In the genomic region with DNA sequence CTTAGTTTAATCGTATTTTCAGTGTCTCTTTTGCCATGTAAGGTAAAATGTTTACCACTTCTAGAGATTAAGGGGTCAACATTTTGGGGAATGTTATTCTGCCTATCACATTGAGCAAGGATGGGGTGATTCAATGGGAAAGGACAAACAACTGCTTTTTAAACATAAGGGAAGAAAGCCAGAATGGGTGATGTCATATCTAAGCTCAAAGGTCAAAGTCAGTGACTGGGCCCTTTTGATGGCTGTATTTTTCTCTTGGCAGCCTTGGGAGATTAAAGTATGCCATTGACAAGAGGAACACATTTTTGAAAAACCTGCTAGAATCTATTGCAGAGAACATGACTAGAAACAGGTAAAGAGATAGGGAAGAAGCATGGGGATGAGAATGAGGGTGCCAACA, we compare ENCODE assay signal across 15 cellular contexts.
DNase-seq lines count a peak whose midpoint lies in the region; ATAC-seq and TF ChIP-seq lines count a peak whose summit lies in the region.
"Had no signal": no experiment of that assay in that cellular context is flagged by ENCODE, and none has a peak within 500 bp of the region (broad histone marks: within the 10 kb centered on the region; RNA-seq: fewer than 3 reads in every experiment).

No MANE protein-coding gene starts in this region.

- TF ChIP-seq POLR2A in body of pancreas (IDR thresholded peaks at IDR 0.05), result no peak

- ATAC-seq in body of pancreas, result peak; percentile 52
- ATAC-seq: GM12878 had no signal

- no peak for TF ChIP-seq EP300 in SK-N-SH (IDR thresholded peaks at IDR 0.05; ENCODE audit: borderline replicate concordance in 1 of 2, low read depth in 1 of 2, low read length in 1 of 2)

- no peak overlapping the region for H3K4me2 ChIP-seq in MM.1S (ENCODE audit: low read depth, low read length)
- no peak overlapping the region for H3K4me2 ChIP-seq in SK-N-SH
- H3K4me2 ChIP-seq: BLaER1 treated with 17β-estradiol and CSF1 and Interleukin-3, amounts not matched to agents 10 nM and 100 nM had no signal

- no peak overlapping the region for H3K27ac Mint-ChIP-seq in mesothelial cell of epicardium
- H3K27ac Mint-ChIP-seq: CD4-positive, CD25-positive, alpha-beta regulatory T cell; HFFc6; IgD-negative memory B cell had no signal

- H3F3A ChIP-seq in MM.1S (ENCODE audit: insufficient read depth, low read length) (no peaks in the 10 kb centered on the region), SK-N-SH (replicated peaks; ENCODE audit: insufficient read depth) (no peaks in the 10 kb centered on the region)

- H3K36me3 ChIP-seq in body of pancreas (replicated peaks in 1 of 2; ENCODE audit: insufficient read depth in 1 of 2, low read depth in 2 of 2), result no peaks in the 10 kb centered on the region
- no peaks in the 10 kb centered on the region for H3K36me3 ChIP-seq in liver (ENCODE audit: control insufficient read depth in 4 of 4, insufficient read depth in 3 of 4, low read depth in 1 of 4, low read length in 3 of 4)
- no peaks in the 10 kb centered on the region for H3K36me3 ChIP-seq in MG63
- no peaks in the 10 kb centered on the region for H3K36me3 ChIP-seq in MM.1S (replicated peaks; ENCODE audit: insufficient read depth, low read length)
- H3K36me3 ChIP-seq in SK-N-SH (replicated peaks in 1 of 2; ENCODE audit: control insufficient read depth in 1 of 2, insufficient read depth in 2 of 2, low read length in 1 of 2), result no peaks in the 10 kb centered on the region
- H3K36me3 ChIP-seq: BLaER1 treated with 17β-estradiol and CSF1 and Interleukin-3, amounts not matched to agents 10 nM and 100 nM had no signal

- POLR2A ChIA-PET in SK-N-SH (lab: Yijun Ruan, JAX), result no interaction called here

- H3K27me3 ChIP-seq in body of pancreas (no peaks in the 10 kb centered on the region), liver (ENCODE audit: control insufficient read depth in 4 of 4, insufficient read depth in 4 of 4, low read length in 3 of 4) (no peaks in the 10 kb centered on the region), MG63 (no peaks in the 10 kb centered on the region), MM.1S (replicated peaks; ENCODE audit: insufficient read depth, low read length) (no peaks in the 10 kb centered on the region), SK-N-SH (ENCODE audit: insufficient read depth) (no peaks in the 10 kb centered on the region)
- H3K27me3 ChIP-seq: BLaER1 treated with 17β-estradiol and CSF1 and Interleukin-3, amounts not matched to agents 10 nM and 100 nM had no signal

- no peaks in the 10 kb centered on the region for H4K20me1 ChIP-seq in MM.1S (ENCODE audit: insufficient read depth, low read length)
- H4K20me1 ChIP-seq in SK-N-SH (ENCODE audit: insufficient read depth), result no peaks in the 10 kb centered on the region
- H4K20me1 ChIP-seq: BLaER1 treated with 17β-estradiol and CSF1 and Interleukin-3, amounts not matched to agents 10 nM and 100 nM had no signal

- TF ChIP-seq CTCF in body of pancreas (IDR thresholded peaks at IDR 0.05), result no peak
- TF ChIP-seq CTCF in liver (IDR thresholded peaks at IDR 0.05; ENCODE audit: low read depth, low read length, missing input control), result no peak
- TF ChIP-seq CTCF in MM.1S (IDR thresholded peaks at IDR 0.05; ENCODE audit: low read length), result no peak
- TF ChIP-seq CTCF in SK-N-SH (IDR thresholded peaks at IDR 0.05), result no peak
- TF ChIP-seq CTCF in mesothelial cell of epicardium (IDR thresholded peaks at IDR 0.05; ENCODE audit: unreplicated experiment), result no peak

- no peaks in the 10 kb centered on the region for H3K36me3 Mint-ChIP-seq in mesothelial cell of epicardium
- H3K36me3 Mint-ChIP-seq: CD4-positive, CD25-positive, alpha-beta regulatory T cell; IgD-negative memory B cell had no signal

- H3K79me2 ChIP-seq in MM.1S (ENCODE audit: low read length) (no peaks in the 10 kb centered on the region), SK-N-SH (ENCODE audit: insufficient read depth) (no peaks in the 10 kb centered on the region)

- intact Hi-C loops in body of pancreas (cut with DNase I), result no loop called here

- TF ChIP-seq RAD21 in liver (IDR thresholded peaks at IDR 0.05), result peak in 1 of 2 donors; percentile 30
- TF ChIP-seq RAD21 in SK-N-SH (IDR thresholded peaks at IDR 0.05; ENCODE audit: low read length), result no peak

- H3K4me3 Mint-ChIP-seq in mesothelial cell of epicardium, result no peak overlapping the region
- H3K4me3 Mint-ChIP-seq: CD4-positive, CD25-positive, alpha-beta regulatory T cell; HFFc6; IgD-negative memory B cell had no signal

- CTCF ChIA-PET in SK-N-SH (lab: Yijun Ruan, JAX), result no interaction called here

- H2AFZ ChIP-seq in MM.1S (ENCODE audit: low read length), result no peak overlapping the region
- no peak overlapping the region for H2AFZ ChIP-seq in SK-N-SH (ENCODE audit: low read depth)

- H3K9me3 ChIP-seq in body of pancreas (no peaks in the 10 kb centered on the region), liver (ENCODE audit: control insufficient read depth in 4 of 4, low read length in 3 of 4) (peaks cover 0 to 5% (median 4%) of the 10 kb centered on the region in 4 donors), MG63 (0 out of 2 replicates have a peak, but pooled peaks cover 7% of the 10 kb centered on the region), MM.1S (replicated peaks; ENCODE audit: insufficient read depth, low read length) (no peaks in the 10 kb centered on the region), SK-N-SH (0 out of 2 replicates have a peak, but pooled peaks cover 5% of the 10 kb centered on the region)

- peaks cover 34% of the 10 kb centered on the region for H3K9me3 Mint-ChIP-seq in mesothelial cell of epicardium

- H3K4me1 ChIP-seq in body of pancreas (no peaks in the 10 kb centered on the region), liver (ENCODE audit: control insufficient read depth in 4 of 4, insufficient read depth in 4 of 4, low read length in 3 of 4) (peaks cover 0 to 4% (median 1%) of the 10 kb centered on the region in 4 donors), MM.1S (ENCODE audit: low read length) (no peaks in the 10 kb centered on the region), SK-N-SH (ENCODE audit: control insufficient read depth in 1 of 2, insufficient read depth in 2 of 2, low read depth in 1 of 2, low read length in 1 of 2) (no peaks in the 10 kb centered on the region)
- H3K4me1 ChIP-seq: BLaER1 treated with 17β-estradiol and CSF1 and Interleukin-3, amounts not matched to agents 10 nM and 100 nM had no signal

- H3K9me2 ChIP-seq in MM.1S (replicated peaks; ENCODE audit: insufficient read depth, low read length) (no peaks in the 10 kb centered on the region), SK-N-SH (no peaks in the 10 kb centered on the region)

- no peaks in the 10 kb centered on the region for H3K4me1 Mint-ChIP-seq in mesothelial cell of epicardium
- H3K4me1 Mint-ChIP-seq: CD4-positive, CD25-positive, alpha-beta regulatory T cell; IgD-negative memory B cell had no signal

- 59 to 60% methylated on average over 1 of the region's 1 CpG for WGBS in body of pancreas, 2 donors
- WGBS in liver, result 33% methylated on average over 1 of the region's 1 CpG
- 27% methylated on average over 1 of the region's 1 CpG for WGBS in SK-N-SH (ENCODE audit: low lambda C conversion rate)

- H3K27ac ChIP-seq in body of pancreas (no peak overlapping the region), liver (ENCODE audit: low read depth in 1 of 2, low read length in 2 of 2) (peak overlapping the region; percentile 69 to 73), MM.1S (ENCODE audit: low read length) (no peak overlapping the region), SK-N-SH (ENCODE audit: low read depth in 2 of 2, low read length in 1 of 2) (no peak overlapping the region)
- H3K27ac ChIP-seq: BLaER1 treated with 17β-estradiol and CSF1 and Interleukin-3, amounts not matched to agents 10 nM and 100 nM had no signal

- DNase-seq in HuH-7 (ENCODE audit: low spot score), result peak; percentile 1
- no peak for DNase-seq in body of pancreas
- no peak for DNase-seq in MG63
- no peak for DNase-seq in MM.1S
- no peak for DNase-seq in SK-N-SH
- no peak for DNase-seq in mesothelial cell of epicardium (ENCODE audit: low spot score in 2 of 2, unreplicated experiment in 2 of 2)
- DNase-seq: ACHN; CD4-positive, CD25-positive, alpha-beta regulatory T cell; DMS79; HCEC 1CT; HFFc6 had no signal

- H3K4me3 ChIP-seq in body of pancreas, result no peak overlapping the region
- H3K4me3 ChIP-seq in liver (ENCODE audit: low read depth in 1 of 3, low read length in 3 of 3), result no peak overlapping the region
- no peak overlapping the region for H3K4me3 ChIP-seq in MG63
- no peak overlapping the region for H3K4me3 ChIP-seq in MM.1S (ENCODE audit: low read length)
- H3K4me3 ChIP-seq in SK-N-SH (ENCODE audit: low read depth in 2 of 2, low read length in 1 of 2), result no peak overlapping the region
- H3K4me3 ChIP-seq: BLaER1 treated with 17β-estradiol and CSF1 and Interleukin-3, amounts not matched to agents 10 nM and 100 nM; GM12878 had no signal

- no peaks in the 10 kb centered on the region for H3K27me3 Mint-ChIP-seq in mesothelial cell of epicardium (ENCODE audit: low read depth)
- H3K27me3 Mint-ChIP-seq: CD4-positive, CD25-positive, alpha-beta regulatory T cell; IgD-negative memory B cell had no signal

- H3K9ac ChIP-seq in liver (ENCODE audit: low read depth in 1 of 2, low read length in 2 of 2) (peak overlapping the region in 1 of 2 donors; percentile 59), MM.1S (ENCODE audit: low read length) (no peak overlapping the region), SK-N-SH (no peak overlapping the region)
- H3K9ac ChIP-seq: BLaER1 treated with 17β-estradiol and CSF1 and Interleukin-3, amounts not matched to agents 10 nM and 100 nM had no signal

TF ChIP-seq in liver, 16 proteins besides CTCF, POLR2A, EP300 and RAD21 (continues in another document):
- peak; percentile 67 for TF ChIP-seq YY1 (IDR thresholded peaks at IDR 0.05)
- no peak for TF ChIP-seq GABPA (IDR thresholded peaks at IDR 0.05 in 1 of 2, conservative IDR thresholded peaks at IDR 0.05 in 1 of 2)
- no peak for TF ChIP-seq FOXA2 (IDR thresholded peaks at IDR 0.05)
- peak; percentile 29 to 59 for TF ChIP-seq RXRA (IDR thresholded peaks at IDR 0.05)
- peak; percentile 94 to 96 for TF ChIP-seq JUND (IDR thresholded peaks at IDR 0.05)
- TF ChIP-seq NR2F2 (IDR thresholded peaks at IDR 0.05), result no peak
- TF ChIP-seq ATF3 (IDR thresholded peaks at IDR 0.05), result peak; percentile 94

TF ChIP-seq in SK-N-SH, 30 proteins besides CTCF, POLR2A, EP300 and RAD21 (continues in another document):
- no peak for TF ChIP-seq YY1 (IDR thresholded peaks at IDR 0.05; ENCODE audit: low read depth)
- TF ChIP-seq FOSL2 (IDR thresholded peaks at IDR 0.05; ENCODE audit: borderline replicate concordance, low read depth), result no peak
- TF ChIP-seq, protein P1, sequence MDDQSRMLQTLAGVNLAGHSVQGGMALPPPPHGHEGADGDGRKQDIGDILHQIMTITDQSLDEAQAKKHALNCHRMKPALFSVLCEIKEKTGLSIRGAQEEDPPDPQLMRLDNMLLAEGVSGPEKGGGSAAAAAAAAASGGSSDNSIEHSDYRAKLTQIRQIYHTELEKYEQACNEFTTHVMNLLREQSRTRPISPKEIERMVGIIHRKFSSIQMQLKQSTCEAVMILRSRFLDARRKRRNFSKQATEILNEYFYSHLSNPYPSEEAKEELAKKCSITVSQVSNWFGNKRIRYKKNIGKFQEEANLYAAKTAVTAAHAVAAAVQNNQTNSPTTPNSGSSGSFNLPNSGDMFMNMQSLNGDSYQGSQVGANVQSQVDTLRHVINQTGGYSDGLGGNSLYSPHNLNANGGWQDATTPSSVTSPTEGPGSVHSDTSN (IDR thresholded peaks at IDR 0.05), result no peak

Comparison
In these comparisons a context has a peak if more than half of its experiments do, and no peak if none do; other contexts are left out.
1. H3K27ac ChIP-seq: peak in liver (2 of 2); none in body of pancreas (0 of 4), MM.1S (single experiment) and SK-N-SH (0 of 2).